18 cellular contexts compared by ENCODE assay signal in the genomic region with DNA sequence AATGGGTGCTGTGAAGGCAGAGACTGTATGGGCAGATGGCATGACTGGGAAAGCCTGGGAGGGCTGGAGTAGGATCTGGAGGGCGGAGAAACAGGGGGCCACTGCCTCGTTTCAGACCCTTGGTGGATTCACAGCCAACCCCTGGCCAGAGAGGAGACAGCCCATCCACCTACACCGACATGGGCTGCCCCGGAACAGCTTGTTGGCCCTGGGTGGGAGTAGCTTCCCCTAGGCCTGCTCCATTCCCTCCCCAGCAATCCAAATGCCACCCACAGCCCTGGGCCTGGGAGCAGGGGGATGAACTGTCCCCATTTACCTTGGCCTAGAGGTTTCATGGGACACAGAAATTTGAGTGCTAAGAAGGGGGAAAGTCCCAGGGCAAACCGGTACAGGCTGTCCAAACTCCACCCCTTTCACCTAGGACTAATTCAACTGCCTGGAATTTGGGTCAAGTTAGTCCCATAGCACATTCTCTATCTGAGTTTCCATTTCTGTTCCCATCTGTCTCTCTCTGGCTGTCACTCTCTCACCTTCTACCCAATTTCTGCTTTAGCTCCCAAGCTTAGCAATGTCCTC. TPM values are rescaled to one million over a fixed set of nuclear protein-coding genes. Genes with fewer than 3 reads are reported as not detected.
DNase-seq lines count a peak whose midpoint lies in the region; ATAC-seq and TF ChIP-seq lines count a peak whose summit lies in the region.
"Had no signal": no experiment of that assay in that cellular context is flagged by ENCODE, and none has a peak within 500 bp of the region (broad histone marks: within the 10 kb centered on the region; RNA-seq: fewer than 3 reads in every experiment).

No MANE protein-coding gene starts in this region.

- H3K27me3 Mint-ChIP-seq in CD8-positive, alpha-beta memory T cell: no peaks in the 10 kb centered on the region
- no peaks in the 10 kb centered on the region for H3K27me3 Mint-ChIP-seq in T-helper 17 cell
- no peaks in the 10 kb centered on the region for H3K27me3 Mint-ChIP-seq in naive thymus-derived CD8-positive, alpha-beta T cell

- peak overlapping the region; percentile 79 to 99 (median 98) for H3K27ac Mint-ChIP-seq in CD8-positive, alpha-beta memory T cell
- peak overlapping the region; percentile 97 for H3K27ac Mint-ChIP-seq in T-helper 17 cell
- peak overlapping the region in 9 of 10 donors; percentile 13 to 99 (median 97) for H3K27ac Mint-ChIP-seq in naive thymus-derived CD8-positive, alpha-beta T cell

- peaks cover 0 to 2% (median 0%) of the 10 kb centered on the region in 3 donors for H3K36me3 Mint-ChIP-seq in CD8-positive, alpha-beta memory T cell
- peaks cover 3% of the 10 kb centered on the region for H3K36me3 Mint-ChIP-seq in T-helper 17 cell (ENCODE audit: low read depth)
- H3K36me3 Mint-ChIP-seq in naive thymus-derived CD8-positive, alpha-beta T cell: no peaks in the 10 kb centered on the region

- H3K27ac ChIP-seq in CD8-positive, alpha-beta memory T cell (ENCODE audit: low read depth, low read length): no peak overlapping the region
- H3K27ac ChIP-seq in coronary artery: peak overlapping the region in 1 of 2 donors; percentile 70
- H3K27ac ChIP-seq: BLaER1 treated with 17β-estradiol and CSF1 and Interleukin-3, amounts not matched to agents 10 nM and 100 nM; colonic mucosa; psoas muscle had no signal

- no peaks in the 10 kb centered on the region for H3K27me3 ChIP-seq in CD8-positive, alpha-beta memory T cell (ENCODE audit: insufficient read depth, low read length, poor library complexity, severe bottlenecking)
- H3K27me3 ChIP-seq: BLaER1 treated with 17β-estradiol and CSF1 and Interleukin-3, amounts not matched to agents 10 nM and 100 nM; colonic mucosa had no signal

- TF ChIP-seq CTCF in coronary artery (IDR thresholded peaks at IDR 0.05): no peak

- no peaks in the 10 kb centered on the region for H3K9me3 ChIP-seq in CD8-positive, alpha-beta memory T cell (ENCODE audit: low read length)
- H3K9me3 ChIP-seq in T-helper 17 cell (ENCODE audit: control insufficient read depth, low read length, poor library complexity, severe bottlenecking): no peaks in the 10 kb centered on the region
- H3K9me3 ChIP-seq: BLaER1 treated with 17β-estradiol and CSF1 and Interleukin-3, amounts not matched to agents 10 nM and 100 nM; colonic mucosa; psoas muscle had no signal

- no peaks in the 10 kb centered on the region for H3K36me3 ChIP-seq in CD8-positive, alpha-beta memory T cell (ENCODE audit: insufficient read depth, low read length)
- H3K36me3 ChIP-seq: BLaER1 treated with 17β-estradiol and CSF1 and Interleukin-3, amounts not matched to agents 10 nM and 100 nM; colonic mucosa had no signal

- peak overlapping the region in 4 of 7 donors; percentile 55 to 86 (median 78) for H3K4me3 Mint-ChIP-seq in CD8-positive, alpha-beta memory T cell
- peak overlapping the region; percentile 12 for H3K4me3 Mint-ChIP-seq in T-helper 17 cell
- H3K4me3 Mint-ChIP-seq in naive thymus-derived CD8-positive, alpha-beta T cell: peak overlapping the region in 3 of 10 donors; percentile 61 to 88 (median 88)

- CTCF ChIA-PET in CD8-positive, alpha-beta memory T cell (lab: Charles Lee): interaction anchor here (0.6 to 2.5 kb wide), 4 partner anchors 12 to 443 kb away, joined by 3 to 7 read pairs (median 6); no protein-coding TSS in a partner anchor

- POLR2A ChIA-PET in CD8-positive, alpha-beta memory T cell (lab: Charles Lee): interaction anchor here (1.1 to 2.1 kb wide), 2 partner anchors 29 to 37 kb away, joined by 3 to 7 read pairs; a partner anchor contains a TSS
- POLR2A ChIA-PET in naive thymus-derived CD8-positive, alpha-beta T cell (lab: Charles Lee): interaction anchor here (1.1 to 33.2 kb wide), 7 partner anchors 12 to 69 kb away, joined by 3 to 697 read pairs (median 17); a partner anchor contains a TSS

- no peak for DNase-seq in CD8-positive, alpha-beta memory T cell
- DNase-seq in T-helper 17 cell: no peak
- DNase-seq in coronary artery (ENCODE audit: low spot score): peak; percentile 50
- no peak for DNase-seq in naive thymus-derived CD8-positive, alpha-beta T cell
- no peak for DNase-seq in RKO (ENCODE audit: low spot score)
- DNase-seq in SIG-M5 (lab: John Stamatoyannopoulos, UW): no peak
- DNase-seq in NCI-H446 (lab: John Stamatoyannopoulos, UW): no peak
- DNase-seq: colonic mucosa, erythroblast, GOT3, kidney, MV-4-11, NCI-H2171 treated with DMSO at 0.1 percent for 48 hours, psoas muscle, SHP77, substantia nigra had no signal

- H3K4me3 ChIP-seq in CD8-positive, alpha-beta memory T cell (ENCODE audit: low read length): peak overlapping the region; percentile 12
- H3K4me3 ChIP-seq in coronary artery: no peak overlapping the region
- H3K4me3 ChIP-seq: BLaER1 treated with 17β-estradiol and CSF1 and Interleukin-3, amounts not matched to agents 10 nM and 100 nM; colonic mucosa; psoas muscle had no signal

- no peaks in the 10 kb centered on the region for H3K9me3 Mint-ChIP-seq in CD8-positive, alpha-beta memory T cell
- H3K9me3 Mint-ChIP-seq in naive thymus-derived CD8-positive, alpha-beta T cell: peaks cover 0 to 2% (median 0%) of the 10 kb centered on the region in 9 donors

- peaks cover 54 to 71% (median 65%) of the 10 kb centered on the region in 3 donors for H3K4me1 Mint-ChIP-seq in CD8-positive, alpha-beta memory T cell
- peaks cover 33% of the 10 kb centered on the region for H3K4me1 Mint-ChIP-seq in T-helper 17 cell
- H3K4me1 Mint-ChIP-seq in naive thymus-derived CD8-positive, alpha-beta T cell: peaks cover 43 to 94% (median 76%) of the 10 kb centered on the region in 4 donors

- H3K4me1 ChIP-seq in CD8-positive, alpha-beta memory T cell (ENCODE audit: insufficient read depth, low read length): peaks cover 49% of the 10 kb centered on the region
- H3K4me1 ChIP-seq: colonic mucosa, psoas muscle had no signal

- ATAC-seq in T-helper 17 cell (no peak), GM19395 (IDR thresholded peaks at IDR 0.05; ENCODE audit: unreplicated experiment) (no peak)
- no peak for ATAC-seq in naive thymus-derived CD8-positive, alpha-beta T cell

RNA-seq across cellular contexts. Expression of a gene that starts 37.0 kb away (rescaled TPM):
- 100 to 1,000 TPM; 115 to 121 TPM for total RNA-seq in CD8-positive, alpha-beta memory T cell
- polyA plus RNA-seq in CD8-positive, alpha-beta memory T cell: 156 TPM
- 100 to 1,000 TPM; 118 to 127 TPM for total RNA-seq in T-helper 17 cell
- 100 to 1,000 TPM; 537 to 573 TPM for total RNA-seq in naive thymus-derived CD8-positive, alpha-beta T cell
- 100 to 1,000 TPM; 243 to 356 (median 307) TPM for polyA plus RNA-seq in naive thymus-derived CD8-positive, alpha-beta T cell

Comparison
In these comparisons a context has a peak if more than half of its experiments do, and no peak if none do; other contexts are left out.
1. RNA of a gene that starts 37.0 kb away (total RNA-seq): 537 to 573 TPM in naive thymus-derived CD8-positive, alpha-beta T cell; 118 to 127 TPM in T-helper 17 cell and 115 to 121 TPM in CD8-positive, alpha-beta memory T cell; every median in the first group is over 4 times any median in the second.
2. Peak in every context shown above with its lines, with median percentiles within 50 percentile points of each other: H3K27ac Mint-ChIP-seq.